11 cellular contexts compared by ENCODE assay signal in the genomic region with DNA sequence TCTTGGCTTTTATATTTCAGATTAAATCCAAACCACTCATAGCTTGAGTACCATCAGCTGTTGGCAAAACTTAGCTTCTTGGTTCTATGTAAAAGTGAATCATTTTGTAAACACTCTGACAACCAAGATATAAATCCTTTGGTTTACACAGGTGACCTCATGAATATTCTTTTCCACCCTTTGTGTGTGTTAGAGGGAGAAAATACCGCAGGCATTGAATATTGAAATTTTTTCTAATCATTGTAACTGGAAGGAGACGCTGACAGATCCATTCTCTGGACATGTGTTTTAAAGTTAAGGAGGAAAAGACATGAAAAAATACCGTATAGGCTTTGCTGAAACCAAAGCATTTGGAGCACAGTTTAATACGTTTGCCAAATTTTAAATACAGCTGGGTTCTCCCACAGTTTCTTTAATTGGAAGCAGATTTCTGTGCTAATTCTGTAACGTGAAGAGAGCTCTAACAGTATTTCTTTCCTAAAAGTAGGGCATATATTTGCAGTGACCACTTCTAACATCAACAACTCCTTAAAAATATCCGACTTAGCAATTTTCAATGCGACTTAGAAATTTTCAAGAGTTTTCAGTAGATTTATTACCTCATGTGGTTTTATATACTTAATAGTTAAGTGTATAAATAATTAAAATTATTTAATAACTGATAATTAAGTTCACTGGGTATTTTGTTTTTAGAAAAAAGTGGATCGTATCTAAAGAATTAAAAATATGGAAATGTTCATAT.
A peak's percentile ranks its signal among the peaks of the same experiment; 100 is the strongest.
DNase-seq lines count a peak whose midpoint lies in the region; ATAC-seq and TF ChIP-seq lines count a peak whose summit lies in the region.
"Had no signal": no experiment of that assay in that cellular context is flagged by ENCODE, and none has a peak within 500 bp of the region (broad histone marks: within the 10 kb centered on the region; RNA-seq: fewer than 3 reads in every experiment).

No MANE protein-coding gene starts in this region.

- no peak overlapping the region for H3K4me2 ChIP-seq in smooth muscle cell

- no peak for DNase-seq in heart left ventricle
- no peak for DNase-seq in cardiac septum (ENCODE audit: low spot score)
- no peak for DNase-seq in chondrocyte (ENCODE audit: low spot score)
- no peak for DNase-seq in lung (ENCODE audit: low spot score)
- no peak for DNase-seq in vagina (ENCODE audit: extremely low spot score in 2 of 2)
- DNase-seq in smooth muscle cell (lab: John Stamatoyannopoulos, UW; ENCODE audit: unreplicated experiment) = no peak
- DNase-seq in activated CD4-positive, alpha-beta T cell treated with anti-CD3 and anti-CD28 coated beads, Interleukin-2, amount 10 ng/mL, durations not matched to agents 24 days and 14 days = no peak
- no peak for DNase-seq in stimulated activated CD4-positive, alpha-beta T cell treated with anti-CD3 and anti-CD28 coated beads, Interleukin-4, amount 100 ng/mL, for 24 hours
- DNase-seq: NCI-H2081 treated with DMSO at 0.1 percent for 48 hours had no signal

- H4K20me1 ChIP-seq in smooth muscle cell (ENCODE audit: low read depth) = no peaks in the 10 kb centered on the region

- no peak for TF ChIP-seq CTCF in heart left ventricle (IDR thresholded peaks at IDR 0.05)
- TF ChIP-seq CTCF in chondrocyte (IDR thresholded peaks at IDR 0.05) = no peak
- no peak for TF ChIP-seq CTCF in lung (IDR thresholded peaks at IDR 0.05; ENCODE audit: control extremely low read depth, extremely low read depth)
- TF ChIP-seq CTCF in vagina (IDR thresholded peaks at IDR 0.05) = no peak
- no peak for TF ChIP-seq CTCF in smooth muscle cell (IDR thresholded peaks at IDR 0.05; ENCODE audit: borderline replicate concordance, insufficient read depth, poor library complexity, severe bottlenecking)

- H3K9ac ChIP-seq in smooth muscle cell (ENCODE audit: low read depth) = no peak overlapping the region

- WGBS in heart left ventricle, 4 donors = 63 to 68% (median 64%) methylated on average over 8 of the region's 8 CpGs
- 57 to 82% methylated on average over 8 of the region's 8 CpGs for WGBS in lung, 2 donors
- WGBS in smooth muscle cell (ENCODE audit: low lambda C conversion rate) = 84% methylated on average over 8 of the region's 8 CpGs

- intact Hi-C loops in heart left ventricle (cut with DNase I) = no loop called here
- intact Hi-C loops in cardiac septum (cut with DNase I) = no loop called here
- intact Hi-C loops in vagina (cut with DNase I) = no loop called here
- intact Hi-C loops in activated CD4-positive, alpha-beta T cell treated with anti-CD3 and anti-CD28 coated beads, Interleukin-2, amount 10 ng/mL, durations not matched to agents 24 days and 14 days (cut with micrococcal nuclease) = no loop called here

- peaks cover 0 to 19% (median 3%) of the 10 kb centered on the region in 12 donors for H3K9me3 ChIP-seq in heart left ventricle
- H3K9me3 ChIP-seq in lung (ENCODE audit: control insufficient read depth in 2 of 2, insufficient read depth in 1 of 2, low read length in 1 of 2) = no peaks in the 10 kb centered on the region
- H3K9me3 ChIP-seq in vagina = no peaks in the 10 kb centered on the region
- no peaks in the 10 kb centered on the region for H3K9me3 ChIP-seq in smooth muscle cell (replicated peaks; ENCODE audit: low read depth)

- no peaks in the 10 kb centered on the region for H3F3A ChIP-seq in smooth muscle cell (ENCODE audit: low read depth)

- H3K27ac ChIP-seq in heart left ventricle = peak overlapping the region in 10 of 12 donors; percentile 5 to 55 (median 32)
- no peak overlapping the region for H3K27ac ChIP-seq in lung (ENCODE audit: low read depth in 1 of 2, low read length in 1 of 2)
- peak overlapping the region; percentile 70 for H3K27ac ChIP-seq in vagina
- H3K27ac ChIP-seq in smooth muscle cell (ENCODE audit: low read depth) = no peak overlapping the region
- H3K27ac ChIP-seq: 22Rv1 had no signal

- H3K79me2 ChIP-seq in smooth muscle cell (ENCODE audit: low read depth) = no peaks in the 10 kb centered on the region

- no peaks in the 10 kb centered on the region for H3K27me3 Mint-ChIP-seq in chondrocyte (ENCODE audit: low read depth)
- H3K27me3 Mint-ChIP-seq in activated CD4-positive, alpha-beta T cell treated with anti-CD3 and anti-CD28 coated beads, Interleukin-2, amount 10 ng/mL, durations not matched to agents 24 days and 14 days = no peaks in the 10 kb centered on the region
- H3K27me3 Mint-ChIP-seq: dendritic cell treated with granulocyte-macrophage colony-stimulating factor and Interleukin-4, amounts not matched to agents 40 ng/mL and 50 ng/mL, for 4 days had no signal

- peak overlapping the region; percentile 95 for H3K27ac Mint-ChIP-seq in chondrocyte (ENCODE audit: unreplicated experiment)
- no peak overlapping the region for H3K27ac Mint-ChIP-seq in activated CD4-positive, alpha-beta T cell treated with anti-CD3 and anti-CD28 coated beads, Interleukin-2, amount 10 ng/mL, durations not matched to agents 24 days and 14 days
- H3K27ac Mint-ChIP-seq: dendritic cell treated with granulocyte-macrophage colony-stimulating factor and Interleukin-4, amounts not matched to agents 40 ng/mL and 50 ng/mL, for 4 days had no signal

- H3K4me3 Mint-ChIP-seq in chondrocyte (ENCODE audit: unreplicated experiment) = peak overlapping the region; percentile 50
- no peak overlapping the region for H3K4me3 Mint-ChIP-seq in activated CD4-positive, alpha-beta T cell treated with anti-CD3 and anti-CD28 coated beads, Interleukin-2, amount 10 ng/mL, durations not matched to agents 24 days and 14 days
- H3K4me3 Mint-ChIP-seq: dendritic cell treated with granulocyte-macrophage colony-stimulating factor and Interleukin-4, amounts not matched to agents 40 ng/mL and 50 ng/mL, for 4 days had no signal

- H3K36me3 ChIP-seq in heart left ventricle (no peaks in the 10 kb centered on the region), lung (ENCODE audit: control insufficient read depth in 2 of 2, insufficient read depth in 2 of 2, low read length in 2 of 2) (no peaks in the 10 kb centered on the region), vagina (no peaks in the 10 kb centered on the region), smooth muscle cell (ENCODE audit: low read depth) (no peaks in the 10 kb centered on the region)

- H3K4me3 ChIP-seq in heart left ventricle (peak overlapping the region in 6 of 12 donors; percentile 1 to 39 (median 8)), lung (no peak overlapping the region), vagina (peak overlapping the region in 1 of 2 donors; percentile 15), smooth muscle cell (no peak overlapping the region)

- peaks cover 2% of the 10 kb centered on the region for H3K36me3 Mint-ChIP-seq in chondrocyte (ENCODE audit: low read depth)
- no peaks in the 10 kb centered on the region for H3K36me3 Mint-ChIP-seq in activated CD4-positive, alpha-beta T cell treated with anti-CD3 and anti-CD28 coated beads, Interleukin-2, amount 10 ng/mL, durations not matched to agents 24 days and 14 days (ENCODE audit: low read depth)

- H3K4me1 ChIP-seq in heart left ventricle (peaks cover 0 to 2% (median 0%) of the 10 kb centered on the region in 12 donors), lung (ENCODE audit: control insufficient read depth in 2 of 2, insufficient read depth in 2 of 2, low read length in 2 of 2) (no peaks in the 10 kb centered on the region), vagina (peaks cover 17% of the 10 kb centered on the region), smooth muscle cell (ENCODE audit: low read depth) (no peaks in the 10 kb centered on the region)

- peaks cover 27% of the 10 kb centered on the region for H3K9me3 Mint-ChIP-seq in chondrocyte (ENCODE audit: low read depth)
- no peaks in the 10 kb centered on the region for H3K9me3 Mint-ChIP-seq in activated CD4-positive, alpha-beta T cell treated with anti-CD3 and anti-CD28 coated beads, Interleukin-2, amount 10 ng/mL, durations not matched to agents 24 days and 14 days

- peaks cover 40% of the 10 kb centered on the region for H3K4me1 Mint-ChIP-seq in chondrocyte (ENCODE audit: low read depth)
- no peaks in the 10 kb centered on the region for H3K4me1 Mint-ChIP-seq in activated CD4-positive, alpha-beta T cell treated with anti-CD3 and anti-CD28 coated beads, Interleukin-2, amount 10 ng/mL, durations not matched to agents 24 days and 14 days

- no peak for TF ChIP-seq POLR2A in heart left ventricle (IDR thresholded peaks at IDR 0.05)
- TF ChIP-seq POLR2A in vagina (IDR thresholded peaks at IDR 0.05) = no peak

- peak in 1 of 4 donors; percentile 64 for ATAC-seq in heart left ventricle
- ATAC-seq in lung (ENCODE audit: insufficient read depth, low FRiP score) = peak; percentile 15

- no peak overlapping the region for H2AFZ ChIP-seq in smooth muscle cell (ENCODE audit: low read depth)

- H3K27me3 ChIP-seq in heart left ventricle (no peaks in the 10 kb centered on the region), lung (ENCODE audit: control insufficient read depth, insufficient read depth) (no peaks in the 10 kb centered on the region), vagina (no peaks in the 10 kb centered on the region), smooth muscle cell (ENCODE audit: low read depth) (no peaks in the 10 kb centered on the region)

Comparison
In these comparisons a context has a peak if more than half of its experiments do, and no peak if none do; other contexts are left out.
1. H3K27ac ChIP-seq: peak in heart left ventricle (10 of 12) and vagina (single experiment); none in lung (0 of 2) and smooth muscle cell (single experiment).